Comparison of ENCODE assay signal across 8 cellular contexts in genomic region chr6:148177589-148178233, GRCh38.
DNase-seq lines count a peak whose midpoint lies in the region; ATAC-seq and TF ChIP-seq lines count a peak whose summit lies in the region.

No MANE protein-coding gene starts in this region.

- peaks cover 0 to 4% of the 10 kb centered on the region in 2 donors for H3K27me3 Mint-ChIP-seq in natural killer cell (ENCODE audit: low read depth in 2 of 2)
- peaks cover 7 to 13% of the 10 kb centered on the region in 2 donors for H3K27me3 Mint-ChIP-seq in natural killer cell treated with Interleukin-12 subunit alpha and Interleukin-12 subunit beta and Interleukin-15 and Interleukin-18, amount 100 ng/mL, for 72 hours
- H3K27me3 Mint-ChIP-seq in activated naive CD4-positive, alpha-beta T cell treated with anti-CD3 and anti-CD28 coated beads for 36 hours (ENCODE audit: low read depth): peaks cover 15% of the 10 kb centered on the region
- H3K27me3 Mint-ChIP-seq in stimulated activated memory B cell treated with anti-CD40 and anti-IgM and Interleukin-4, amounts not matched to agents 10 μg/mL and 1 μg/mL and 100 μg/mL, for 72 hours: peaks cover 10% of the 10 kb centered on the region

- H3K27ac ChIP-seq in heart left ventricle: no peak overlapping the region
- H3K27ac ChIP-seq in sigmoid colon: no peak overlapping the region

- no peaks in the 10 kb centered on the region for H3K4me1 Mint-ChIP-seq in natural killer cell
- no peaks in the 10 kb centered on the region for H3K4me1 Mint-ChIP-seq in natural killer cell treated with Interleukin-12 subunit alpha and Interleukin-12 subunit beta and Interleukin-15 and Interleukin-18, amount 100 ng/mL, for 72 hours (ENCODE audit: low read depth in 2 of 2)
- no peaks in the 10 kb centered on the region for H3K4me1 Mint-ChIP-seq in activated naive CD4-positive, alpha-beta T cell treated with anti-CD3 and anti-CD28 coated beads for 36 hours (ENCODE audit: low read depth)
- H3K4me1 Mint-ChIP-seq in stimulated activated memory B cell treated with anti-CD40 and anti-IgM and Interleukin-4, amounts not matched to agents 10 μg/mL and 1 μg/mL and 100 μg/mL, for 72 hours: no peaks in the 10 kb centered on the region

- no peak for ATAC-seq in natural killer cell
- ATAC-seq in natural killer cell treated with Interleukin-12 subunit alpha and Interleukin-12 subunit beta and Interleukin-15 and Interleukin-18, amount 100 ng/mL, for 72 hours: no peak
- ATAC-seq in heart left ventricle: peak in 3 of 4 donors; percentile 41 to 60 (median 50)
- ATAC-seq in stimulated activated memory B cell treated with anti-CD40 and anti-IgM and Interleukin-4, amounts not matched to agents 10 μg/mL and 1 μg/mL and 100 μg/mL, for 72 hours: no peak
- no peak for ATAC-seq in HG02885 (IDR thresholded peaks at IDR 0.05; ENCODE audit: poor library complexity, unreplicated experiment)

- 65 to 70% (median 66%) methylated on average over 10 of the region's 10 CpGs for WGBS in heart left ventricle, 4 donors
- 76 to 77% methylated on average over 10 of the region's 10 CpGs for WGBS in sigmoid colon, 2 donors

- H3K4me3 ChIP-seq in heart left ventricle: no peak overlapping the region
- no peak overlapping the region for H3K4me3 ChIP-seq in sigmoid colon

- H3K27ac Mint-ChIP-seq in natural killer cell: no peak overlapping the region
- H3K27ac Mint-ChIP-seq in natural killer cell treated with Interleukin-12 subunit alpha and Interleukin-12 subunit beta and Interleukin-15 and Interleukin-18, amount 100 ng/mL, for 72 hours: no peak overlapping the region
- no peak overlapping the region for H3K27ac Mint-ChIP-seq in activated naive CD4-positive, alpha-beta T cell treated with anti-CD3 and anti-CD28 coated beads for 36 hours
- H3K27ac Mint-ChIP-seq in stimulated activated memory B cell treated with anti-CD40 and anti-IgM and Interleukin-4, amounts not matched to agents 10 μg/mL and 1 μg/mL and 100 μg/mL, for 72 hours: no peak overlapping the region

- no peak for TF ChIP-seq EP300 in sigmoid colon (IDR thresholded peaks at IDR 0.05)

- H3K36me3 ChIP-seq in heart left ventricle (no peaks in the 10 kb centered on the region), sigmoid colon (no peaks in the 10 kb centered on the region)

- TF ChIP-seq POLR2A in heart left ventricle (IDR thresholded peaks at IDR 0.05) (no peak), sigmoid colon (IDR thresholded peaks at IDR 0.05) (no peak)

- no peaks in the 10 kb centered on the region for H3K36me3 Mint-ChIP-seq in natural killer cell
- H3K36me3 Mint-ChIP-seq in natural killer cell treated with Interleukin-12 subunit alpha and Interleukin-12 subunit beta and Interleukin-15 and Interleukin-18, amount 100 ng/mL, for 72 hours: no peaks in the 10 kb centered on the region
- H3K36me3 Mint-ChIP-seq in activated naive CD4-positive, alpha-beta T cell treated with anti-CD3 and anti-CD28 coated beads for 36 hours (ENCODE audit: low read depth): no peaks in the 10 kb centered on the region
- H3K36me3 Mint-ChIP-seq in stimulated activated memory B cell treated with anti-CD40 and anti-IgM and Interleukin-4, amounts not matched to agents 10 μg/mL and 1 μg/mL and 100 μg/mL, for 72 hours: no peaks in the 10 kb centered on the region

- no peak overlapping the region for H3K4me3 Mint-ChIP-seq in natural killer cell
- H3K4me3 Mint-ChIP-seq in natural killer cell treated with Interleukin-12 subunit alpha and Interleukin-12 subunit beta and Interleukin-15 and Interleukin-18, amount 100 ng/mL, for 72 hours: no peak overlapping the region
- no peak overlapping the region for H3K4me3 Mint-ChIP-seq in activated naive CD4-positive, alpha-beta T cell treated with anti-CD3 and anti-CD28 coated beads for 36 hours
- H3K4me3 Mint-ChIP-seq in stimulated activated memory B cell treated with anti-CD40 and anti-IgM and Interleukin-4, amounts not matched to agents 10 μg/mL and 1 μg/mL and 100 μg/mL, for 72 hours: no peak overlapping the region

- CTCF ChIA-PET in activated naive CD4-positive, alpha-beta T cell treated with anti-CD3 and anti-CD28 coated beads for 36 hours (lab: Charles Lee): interaction anchor here (0.6 to 3.2 kb wide), 22 partner anchors 9 to 665 kb away, joined by 3 to 19 read pairs (median 4); no protein-coding TSS in a partner anchor

- H3K9me3 ChIP-seq in heart left ventricle: no peaks in the 10 kb centered on the region
- no peaks in the 10 kb centered on the region for H3K9me3 ChIP-seq in sigmoid colon

- intact Hi-C loops in natural killer cell (cut with micrococcal nuclease): no loop called here
- intact Hi-C loops in activated naive CD4-positive, alpha-beta T cell treated with anti-CD3 and anti-CD28 coated beads for 36 hours (cut with micrococcal nuclease): loop anchor here (1.0 kb wide), 2 partner anchors 74 to 287 kb away; no protein-coding TSS in a partner anchor
- intact Hi-C loops in heart left ventricle (cut with DNase I): loop anchor here (1.0 to 10.0 kb wide), 9 partner anchors 72 to 783 kb away; no protein-coding TSS in a partner anchor
- intact Hi-C loops in sigmoid colon (cut with DNase I): loop anchor here (1.0 to 2.0 kb wide), 2 partner anchors 74 to 287 kb away; no protein-coding TSS in a partner anchor

- peak; percentile 33 for TF ChIP-seq CTCF in natural killer cell (IDR thresholded peaks at IDR 0.05)
- TF ChIP-seq CTCF in heart left ventricle (IDR thresholded peaks at IDR 0.05): peak; percentile 75 to 90 (median 86)
- TF ChIP-seq CTCF in sigmoid colon (IDR thresholded peaks at IDR 0.05): peak; percentile 77 to 87 (median 81)

- no peaks in the 10 kb centered on the region for H3K9me3 Mint-ChIP-seq in natural killer cell
- H3K9me3 Mint-ChIP-seq in natural killer cell treated with Interleukin-12 subunit alpha and Interleukin-12 subunit beta and Interleukin-15 and Interleukin-18, amount 100 ng/mL, for 72 hours: no peaks in the 10 kb centered on the region
- no peaks in the 10 kb centered on the region for H3K9me3 Mint-ChIP-seq in activated naive CD4-positive, alpha-beta T cell treated with anti-CD3 and anti-CD28 coated beads for 36 hours
- peaks cover 2% of the 10 kb centered on the region for H3K9me3 Mint-ChIP-seq in stimulated activated memory B cell treated with anti-CD40 and anti-IgM and Interleukin-4, amounts not matched to agents 10 μg/mL and 1 μg/mL and 100 μg/mL, for 72 hours

- DNase-seq in natural killer cell (no peak), NCI-H526 (lab: John Stamatoyannopoulos, UW) (peak; percentile 42 to 74), heart left ventricle (peak; percentile 53 to 74 (median 66)), sigmoid colon (peak; percentile 74)
- DNase-seq in natural killer cell treated with Interleukin-12 subunit alpha and Interleukin-12 subunit beta and Interleukin-15 and Interleukin-18, amount 100 ng/mL, for 72 hours (ENCODE audit: low spot score): no peak
- DNase-seq in activated naive CD4-positive, alpha-beta T cell treated with anti-CD3 and anti-CD28 coated beads for 36 hours: peak; percentile 37

- H3K27me3 ChIP-seq in heart left ventricle: no peaks in the 10 kb centered on the region
- H3K27me3 ChIP-seq in sigmoid colon: no peaks in the 10 kb centered on the region

- H3K4me1 ChIP-seq in heart left ventricle (peaks cover 0 to 3% (median 0%) of the 10 kb centered on the region in 12 donors), sigmoid colon (no peaks in the 10 kb centered on the region)

Comparison
In these comparisons a context has a peak if more than half of its experiments do, and no peak if none do; other contexts are left out.
1. ATAC-seq: peak in heart left ventricle (3 of 4); none in natural killer cell (0 of 3), natural killer cell treated with Interleukin-12 subunit alpha and Interleukin-12 subunit beta and Interleukin-15 and Interleukin-18, amount 100 ng/mL, for 72 hours (0 of 2), stimulated activated memory B cell treated with anti-CD40 and anti-IgM and Interleukin-4, amounts not matched to agents 10 μg/mL and 1 μg/mL and 100 μg/mL, for 72 hours (single experiment) and HG02885 (single experiment).
2. DNase-seq: peak in NCI-H526 (2 of 2), activated naive CD4-positive, alpha-beta T cell treated with anti-CD3 and anti-CD28 coated beads for 36 hours (single experiment), heart left ventricle (5 of 5) and sigmoid colon (single experiment); none in natural killer cell (single experiment) and natural killer cell treated with Interleukin-12 subunit alpha and Interleukin-12 subunit beta and Interleukin-15 and Interleukin-18, amount 100 ng/mL, for 72 hours (single experiment).
3. CTCF ChIP-seq: peak in every context shown above with its lines; median percentile 86 in heart left ventricle; 81 in sigmoid colon; 33 in natural killer cell.